In genomic region chr20:35011589-35012226, GRCh38 we compare ENCODE assay signal across 22 cellular contexts. TPM values are rescaled to one million over a fixed set of nuclear protein-coding genes. Genes with fewer than 3 reads are reported as not detected.
DNase-seq lines count a peak whose midpoint lies in the region; ATAC-seq, FAIRE-seq and TF ChIP-seq lines count a peak whose summit lies in the region.
"Had no signal": no experiment of that assay in that cellular context is flagged by ENCODE, and none has a peak within 500 bp of the region (broad histone marks: within the 10 kb centered on the region; RNA-seq: fewer than 3 reads in every experiment).

No MANE protein-coding gene starts in this region.

- no peak overlapping the region for H3K4me2 ChIP-seq in H9 (ENCODE audit: insufficient read depth, insufficient read length, low read length)
- no peak overlapping the region for H3K4me2 ChIP-seq in GM12878 (ENCODE audit: control insufficient read depth, insufficient read depth)

- no peak overlapping the region for H3K14ac ChIP-seq in H9 (ENCODE audit: insufficient read depth, low read length)

- H3K27ac ChIP-seq in CD8-positive, alpha-beta memory T cell (ENCODE audit: low read depth, low read length) = no peak overlapping the region
- H3K27ac ChIP-seq in H9 (ENCODE audit: insufficient read length, low read depth, low read length) (no peak overlapping the region), GM12878 (ENCODE audit: control insufficient read depth, insufficient read depth) (no peak overlapping the region)
- H3K27ac ChIP-seq: GM23248, testis had no signal

- H3K9ac ChIP-seq in H9 (ENCODE audit: extremely low read depth, insufficient read length, low read length) = no peak overlapping the region
- H3K9ac ChIP-seq in GM12878 (ENCODE audit: control insufficient read depth, insufficient read depth, low read length) = no peak overlapping the region
- H3K9ac ChIP-seq: GM23248 had no signal

- H4K91ac ChIP-seq in H9 (ENCODE audit: insufficient read length, low read depth, low read length) = no peak overlapping the region

- RAD21 ChIA-PET in GM12878 (lab: Charles Lee; ENCODE audit: unreplicated experiment) = no interaction called here

- H2BK5ac ChIP-seq in H9 (ENCODE audit: insufficient read length, low read length) = no peak overlapping the region

- peaks cover 0 to 99% (median 19%) of the 10 kb centered on the region in 3 donors for H3K36me3 Mint-ChIP-seq in CD8-positive, alpha-beta memory T cell
- peaks cover 46 to 96% (median 90%) of the 10 kb centered on the region in 3 experiments; a peak in 6 of 7 replicates for H3K36me3 Mint-ChIP-seq in H9 (ENCODE audit: insufficient read depth in 1 of 3, low read depth in 3 of 3)

- H3K27me3 ChIP-seq in CD8-positive, alpha-beta memory T cell (ENCODE audit: insufficient read depth, low read length, poor library complexity, severe bottlenecking) = no peaks in the 10 kb centered on the region
- H3K27me3 ChIP-seq in H9 (ENCODE audit: insufficient read depth, low read length) (no peaks in the 10 kb centered on the region), GM12878 (replicated peaks in 1 of 2; ENCODE audit: control insufficient read depth in 2 of 2, insufficient read depth in 2 of 2, low read length in 1 of 2) (no peaks in the 10 kb centered on the region)
- H3K27me3 ChIP-seq: testis had no signal

- H3K9me3 ChIP-seq in CD8-positive, alpha-beta memory T cell (ENCODE audit: low read length) = no peaks in the 10 kb centered on the region
- H3K9me3 ChIP-seq in H9 (ENCODE audit: control insufficient read depth, low read depth, low read length) (no peaks in the 10 kb centered on the region), GM12878 (replicated peaks; ENCODE audit: control insufficient read depth, insufficient read depth, low read length) (no peaks in the 10 kb centered on the region)
- H3K9me3 ChIP-seq: testis had no signal

- H3K23me2 ChIP-seq in H9 (ENCODE audit: insufficient read length, low read depth, low read length, poor library complexity, severe bottlenecking) = no peaks in the 10 kb centered on the region

- H3K27me3 Mint-ChIP-seq in CD8-positive, alpha-beta memory T cell = peaks cover 0 to 4% of the 10 kb centered on the region in 2 donors
- H3K27me3 Mint-ChIP-seq in H9 (ENCODE audit: low read depth) = no peaks in the 10 kb centered on the region
- H3K27me3 Mint-ChIP-seq: activated B cell treated with CpG ODN at 0.5 μM for 24 hours had no signal

- peak overlapping the region in 5 of 8 donors; percentile 9 to 80 (median 21) for H3K27ac Mint-ChIP-seq in CD8-positive, alpha-beta memory T cell
- H3K27ac Mint-ChIP-seq in H9 = no peak overlapping the region
- H3K27ac Mint-ChIP-seq: activated B cell treated with CpG ODN at 0.5 μM for 24 hours; T-helper 2 cell treated with Interferon-gamma antibody and Interleukin-4, amounts not matched to agents 5 μg/mL and 100 μg/mL, for 36 hours had no signal

- peaks cover 42% of the 10 kb centered on the region for H3K36me3 ChIP-seq in CD8-positive, alpha-beta memory T cell (ENCODE audit: insufficient read depth, low read length)
- peaks cover 36 to 39% of the 10 kb centered on the region in 2 experiments for H3K36me3 ChIP-seq in GM12878 (ENCODE audit: control insufficient read depth in 2 of 2, insufficient read depth in 2 of 2, low read length in 1 of 2)

- no peak overlapping the region for H4K8ac ChIP-seq in H9 (replicated peaks; ENCODE audit: insufficient read length, low read depth, low read length)

- H3K4ac ChIP-seq in H9 (ENCODE audit: low read depth, low read length) = no peak overlapping the region

- TSS peak; percentile 19 for BruUV-seq in GM12878 (replicated peaks; lab: Mats Ljungman, UMichigan)

- H3K9me3 Mint-ChIP-seq in CD8-positive, alpha-beta memory T cell = no peaks in the 10 kb centered on the region
- no peaks in the 10 kb centered on the region for H3K9me3 Mint-ChIP-seq in H9
- H3K9me3 Mint-ChIP-seq: activated B cell treated with CpG ODN at 0.5 μM for 24 hours; T-helper 2 cell treated with Interferon-gamma antibody and Interleukin-4, amounts not matched to agents 5 μg/mL and 100 μg/mL, for 36 hours had no signal

- no peak overlapping the region for H2AK5ac ChIP-seq in H9 (ENCODE audit: insufficient read length, low read length)

- H3T11ph ChIP-seq in H9 (ENCODE audit: low read length) = no peak overlapping the region

- no peaks in the 10 kb centered on the region for H3K4me1 Mint-ChIP-seq in CD8-positive, alpha-beta memory T cell
- H3K4me1 Mint-ChIP-seq in H9 = peaks cover 0 to 4% of the 10 kb centered on the region in 2 experiments; a peak in 1 of 4 replicates

- no peak overlapping the region for H2BK12ac ChIP-seq in H9 (ENCODE audit: insufficient read length, low read depth, low read length)

- no peak overlapping the region for H3K56ac ChIP-seq in H9 (ENCODE audit: insufficient read length, low read depth, low read length)

- no peak for DNase-seq in CD8-positive, alpha-beta memory T cell
- DNase-seq in H9 (peak; percentile 15), GM12878 (ENCODE audit: low read depth, low spot score) (no peak), omental fat pad (ENCODE audit: low spot score) (peak; percentile 17), COLO829 (ENCODE audit: low spot score) (no peak), kidney tubule cell (ENCODE audit: low spot score) (no peak), hepatic stellate cell (ENCODE audit: low spot score) (no peak), activated gamma-delta T cell treated with Interleukin-2 at 50 U/mL for 16 hours (no peak)
- DNase-seq: activated B cell treated with CpG ODN at 0.5 μM for 24 hours; GM23248; hypothalamus; kidney; mesendoderm; MM.1S; NCI-H146; NCI-H2227 treated with DMSO at 0.1 percent for 48 hours; PC-3; stimulated activated CD8-positive, alpha-beta memory T cell treated with anti-CD3 and anti-CD28 coated beads, Interleukin-4, amount 100 ng/mL, for 48 hours; testis had no signal

- no CpG with 5 or more reads among the region's 5 CpGs for WGBS in H9 (ENCODE audit: extremely low coverage, insufficient read length, low lambda C conversion rate)
- 89% methylated on average over 5 of the region's 5 CpGs for WGBS in GM12878 (ENCODE audit: insufficient coverage, insufficient replicate concordance, low lambda C conversion rate, missing lambda C conversion rate)

- no peak overlapping the region for H3K4me3 Mint-ChIP-seq in CD8-positive, alpha-beta memory T cell
- H3K4me3 Mint-ChIP-seq in H9 = no peak overlapping the region
- H3K4me3 Mint-ChIP-seq: activated B cell treated with CpG ODN at 0.5 μM for 24 hours; T-helper 2 cell treated with Interferon-gamma antibody and Interleukin-4, amounts not matched to agents 5 μg/mL and 100 μg/mL, for 36 hours had no signal

- H4K5ac ChIP-seq in H9 (ENCODE audit: insufficient read length, low read depth, low read length) = no peak overlapping the region

- no peak for FAIRE-seq in GM12878 (lab: Jason Lieb, UNC)
- FAIRE-seq: colon, kidney had no signal

- H2BK15ac ChIP-seq in H9 (ENCODE audit: low read depth, low read length) = no peak overlapping the region

- H3K79me1 ChIP-seq in H9 (ENCODE audit: insufficient read depth, low read depth, low read length, poor library complexity, severe bottlenecking) = no peaks in the 10 kb centered on the region

- TF ChIP-seq CTCF in H9 (conservative IDR thresholded peaks at IDR 0.05) = no peak
- TF ChIP-seq CTCF in GM12878 (IDR thresholded peaks at IDR 0.05 in 2 of 3, conservative IDR thresholded peaks at IDR 0.05 in 1 of 3; ENCODE audit: control insufficient read depth in 2 of 3, extremely low read depth in 1 of 3, insufficient read depth in 1 of 3, low read depth in 3 of 3, low read length in 3 of 3) = no peak
- TF ChIP-seq CTCF in omental fat pad (IDR thresholded peaks at IDR 0.05) = no peak

- ATAC-seq in GM12878 = no peak
- ATAC-seq in omental fat pad (ENCODE audit: low FRiP score) = no peak
- ATAC-seq: PC-3 had no signal

- no peaks in the 10 kb centered on the region for H3K79me2 ChIP-seq in H9 (ENCODE audit: insufficient read depth, low read length)
- H3K79me2 ChIP-seq in GM12878 (ENCODE audit: control insufficient read depth, insufficient read depth, low read length) = no peaks in the 10 kb centered on the region

- CTCF ChIA-PET in CD8-positive, alpha-beta memory T cell (lab: Charles Lee) = no interaction called here
- CTCF ChIA-PET in GM12878 (lab: Yijun Ruan, JAX) = no interaction called here

- TF ChIP-seq EP300 in GM12878 (IDR thresholded peaks at IDR 0.05; ENCODE audit: borderline replicate concordance in 1 of 2, control insufficient read depth in 1 of 2, low read depth in 2 of 2, low read length in 2 of 2) = no peak

- TF ChIP-seq POLR2A in GM12878 (IDR thresholded peaks at IDR 0.05; ENCODE audit: low read depth, low read length) = no peak

- in situ Hi-C loops in GM12878 (cut with MboI) = no loop called here

- H3K4me3 ChIP-seq in CD8-positive, alpha-beta memory T cell (ENCODE audit: low read length) = no peak overlapping the region
- no peak overlapping the region for H3K4me3 ChIP-seq in GM12878
- H3K4me3 ChIP-seq: GM23248, testis had no signal

- no peak overlapping the region for H2BK20ac ChIP-seq in H9 (ENCODE audit: low read depth, low read length, poor library complexity, severe bottlenecking)

- no peak overlapping the region for H3K18ac ChIP-seq in H9 (ENCODE audit: insufficient read length, low read depth, low read length)

- H2BK120ac ChIP-seq in H9 (ENCODE audit: low read depth, low read length, poor library complexity, severe bottlenecking) = no peak overlapping the region

- H3K4me1 ChIP-seq in CD8-positive, alpha-beta memory T cell (ENCODE audit: insufficient read depth, low read length) = no peaks in the 10 kb centered on the region
- no peaks in the 10 kb centered on the region for H3K4me1 ChIP-seq in H9 (ENCODE audit: insufficient read depth, low read length)
- H3K4me1 ChIP-seq in GM12878 (ENCODE audit: control insufficient read depth, insufficient read depth, low read length) = no peaks in the 10 kb centered on the region; the same call in 1 of the 2 replicates
- H3K4me1 ChIP-seq: testis had no signal

- no peaks in the 10 kb centered on the region for H4K20me1 ChIP-seq in H9 (ENCODE audit: control insufficient read depth, insufficient read depth, insufficient read length)
- no peaks in the 10 kb centered on the region for H4K20me1 ChIP-seq in GM12878 (ENCODE audit: control insufficient read depth, insufficient read depth)

- TF ChIP-seq RAD21 in GM12878 (IDR thresholded peaks at IDR 0.05; ENCODE audit: insufficient read depth, low read depth, low read length) = no peak

- intact Hi-C loops in GM12878 (cut with micrococcal nuclease; ENCODE audit: unreplicated experiment) = no loop called here

- SMC1A ChIA-PET in GM12878 (lab: Charles Lee; ENCODE audit: uncharacterized antibody, unreplicated experiment) = no interaction called here

- H2AFZ ChIP-seq in H9 (ENCODE audit: low read length) (no peak overlapping the region), GM12878 (ENCODE audit: control insufficient read depth, low read depth, low read length) (no peak overlapping the region)
- H2AFZ ChIP-seq: GM23248 had no signal

- POLR2A ChIA-PET in CD8-positive, alpha-beta memory T cell (lab: Charles Lee) = no interaction called here
- POLR2A ChIA-PET in GM12878 (lab: Charles Lee) = no interaction called here

- no peak overlapping the region for H3K23ac ChIP-seq in H9 (ENCODE audit: insufficient read length, low read depth, low read length)

RNA-seq across cellular contexts. Expression of gene MYH7B, which starts 56.0 kb away (rescaled TPM):
- total RNA-seq in CD8-positive, alpha-beta memory T cell = under 1 TPM; 0.16 to 0.48 TPM
- 0.26 TPM for polyA plus RNA-seq in CD8-positive, alpha-beta memory T cell
- 0.22 and 0.42 TPM in 2 replicates for total RNA-seq in H9 (2021)
- 1.3 and 1.4 TPM in 2 replicates for total RNA-seq in GM12878 (2013; cell fraction: nucleolus; rRNA removed)
- total RNA-seq in GM12878 (2014; rRNA removed) = under 0.01 TPM in 1 of 2 replicates, not detected in the other
- total RNA-seq in GM12878 (2014; rRNA removed; fragmentation: Illumina TruSeq; extraction: Trizol) = 0.04 TPM in 1 of 2 replicates, not detected in the other
- 0.13 TPM in 1 of 2 replicates, not detected in the other for total RNA-seq in GM12878 (2021)
- polyA plus RNA-seq in GM12878 (2011; ENCODE audit: low read depth) = 0.55 TPM
- polyA plus RNA-seq in GM12878 (2011; rRNA removed) = 0.09 and 0.22 TPM in 2 replicates
- polyA plus RNA-seq in GM12878 (2011; cell fraction: cytosol; rRNA removed) = 0.09 and 0.12 TPM in 2 replicates
- polyA plus RNA-seq in GM12878 (2011; cell fraction: nucleus; rRNA removed) = 0.69 and 0.98 TPM in 2 replicates
- 0.43 and 1.1 TPM in 2 replicates for polyA plus RNA-seq in GM12878 (2012)
- 0.01 TPM in 1 of 2 replicates, not detected in the other for polyA plus RNA-seq in GM12878 (2014; fragmentation: Illumina TruSeq; extraction: Trizol)
- polyA plus RNA-seq in GM12878 (2014; fragmentation: Nextera tagmentation; extraction: Ambion mirVana) = not detected
- 0.20 and 0.37 TPM in 2 replicates for polyA plus RNA-seq in GM12878 (2014; rRNA removed)
- polyA plus RNA-seq in GM12878 (2016; fragmentation: Nextera tagmentation; extraction: Ambion mirVana) = under 1 TPM; 0.25 to 0.40 TPM
- polyA minus RNA-seq in GM12878 (2011; rRNA and poly(A)+ RNA removed) = 0.15 TPM in 1 of 2 replicates, not detected in the other
- not detected in 2 replicates for polyA minus RNA-seq in GM12878 (2011; cell fraction: cytosol; rRNA and poly(A)+ RNA removed)
- not detected in 2 replicates for polyA minus RNA-seq in GM12878 (2011; cell fraction: nucleus; rRNA and poly(A)+ RNA removed)
- under 1 TPM; 0.19 to 0.56 (median 0.40) TPM for total RNA-seq in omental fat pad
- polyA plus RNA-seq: neural cell had no signal

RNA-seq across cellular contexts. Expression of gene GSS, which starts 56.1 kb away (rescaled TPM):
- 10 to 100 TPM; 63.0 to 65.2 TPM for total RNA-seq in CD8-positive, alpha-beta memory T cell
- 38.8 TPM for polyA plus RNA-seq in CD8-positive, alpha-beta memory T cell
- total RNA-seq in H9 (2021) = 48.5 and 53.0 TPM in 2 replicates
- 28.6 and 36.4 TPM in 2 replicates for total RNA-seq in GM12878 (2013; cell fraction: nucleolus; rRNA removed)
- total RNA-seq in GM12878 (2014; rRNA removed) = 76.8 and 89.5 TPM in 2 replicates
- 56.6 and 57.3 TPM in 2 replicates for total RNA-seq in GM12878 (2014; rRNA removed; fragmentation: Illumina TruSeq; extraction: Trizol)
- total RNA-seq in GM12878 (2021) = 62.7 and 66.3 TPM in 2 replicates
- 27.4 TPM for polyA plus RNA-seq in GM12878 (2011; ENCODE audit: low read depth)
- polyA plus RNA-seq in GM12878 (2011; rRNA removed) = 45.7 and 65.8 TPM in 2 replicates
- polyA plus RNA-seq in GM12878 (2011; cell fraction: cytosol; rRNA removed) = 67.0 and 79.0 TPM in 2 replicates
- 81.9 and 92.0 TPM in 2 replicates for polyA plus RNA-seq in GM12878 (2011; cell fraction: nucleus; rRNA removed)
- polyA plus RNA-seq in GM12878 (2012) = 36.8 and 40.4 TPM in 2 replicates
- polyA plus RNA-seq in GM12878 (2014; fragmentation: Illumina TruSeq; extraction: Trizol) = 49.8 and 69.0 TPM in 2 replicates
- 10 to 100 TPM; 12.7 to 39.5 TPM for polyA plus RNA-seq in GM12878 (2014; fragmentation: Nextera tagmentation; extraction: Ambion mirVana)
- 78.8 and 79.5 TPM in 2 replicates for polyA plus RNA-seq in GM12878 (2014; rRNA removed)
- 100 to 1,000 TPM; 106 to 120 TPM for polyA plus RNA-seq in GM12878 (2016; fragmentation: Nextera tagmentation; extraction: Ambion mirVana)
- 39.4 and 51.5 TPM in 2 replicates for polyA minus RNA-seq in GM12878 (2011; rRNA and poly(A)+ RNA removed)
- 16.6 and 16.8 TPM in 2 replicates for polyA minus RNA-seq in GM12878 (2011; cell fraction: cytosol; rRNA and poly(A)+ RNA removed)
- polyA minus RNA-seq in GM12878 (2011; cell fraction: nucleus; rRNA and poly(A)+ RNA removed) = 24.3 and 29.4 TPM in 2 replicates
- total RNA-seq in omental fat pad = 10 to 100 TPM; 32.1 to 39.6 (median 33.2) TPM

Comparison
In these comparisons a context has a peak if more than half of its experiments do, and no peak if none do; other contexts are left out.
1. DNase-seq: peak in H9 (single experiment) and omental fat pad (single experiment); none in CD8-positive, alpha-beta memory T cell (0 of 5), GM12878 (single experiment), COLO829 (single experiment), kidney tubule cell (single experiment), hepatic stellate cell (single experiment) and activated gamma-delta T cell treated with Interleukin-2 at 50 U/mL for 16 hours (single experiment).
2. H3K27ac Mint-ChIP-seq: peak in CD8-positive, alpha-beta memory T cell (5 of 8); none in H9 (0 of 3).